ENCODE assay signal across 9 cellular contexts in the genomic region with DNA sequence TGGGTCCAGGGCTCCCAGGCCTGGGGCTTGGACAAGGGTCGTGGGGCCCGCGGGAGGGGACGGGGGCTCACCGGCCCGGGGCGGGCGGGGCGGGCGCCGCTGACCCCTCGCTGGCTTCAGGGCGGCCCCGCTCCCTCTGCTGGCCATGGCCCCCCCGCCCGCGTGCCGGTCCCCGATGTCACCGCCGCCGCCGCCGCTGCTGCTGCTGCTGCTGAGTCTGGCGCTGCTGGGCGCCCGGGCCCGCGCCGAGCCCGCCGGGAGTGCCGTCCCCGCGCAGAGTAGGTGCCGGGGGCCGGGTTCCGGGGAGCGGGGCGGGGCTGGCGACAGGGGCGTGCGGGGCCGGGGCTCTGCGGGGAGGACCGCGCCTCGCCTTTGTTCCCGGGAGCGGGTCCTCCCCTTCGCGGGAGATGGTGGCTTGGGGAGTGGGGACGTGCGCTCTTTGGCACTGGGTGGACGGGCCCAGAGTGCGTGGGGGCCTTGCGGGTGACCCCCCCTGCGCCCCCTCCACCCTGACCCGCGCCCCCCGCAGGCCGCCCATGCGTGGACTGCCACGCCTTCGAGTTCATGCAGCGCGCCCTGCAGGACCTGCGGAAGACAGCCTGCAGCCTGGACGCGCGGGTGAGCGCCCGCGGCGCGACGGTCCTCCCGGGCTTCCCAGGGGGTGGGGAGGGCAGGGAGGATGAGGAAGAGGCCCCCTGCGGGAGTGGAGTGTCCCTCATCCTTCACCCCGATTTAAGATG. TPM values are rescaled to one million over a fixed set of nuclear protein-coding genes. Genes with fewer than 3 reads are reported as not detected.
DNase-seq lines count a peak whose midpoint lies in the region; ATAC-seq and TF ChIP-seq lines count a peak whose summit lies in the region.
"Had no signal": no experiment of that assay in that cellular context is flagged by ENCODE, and none has a peak within 500 bp of the region (broad histone marks: within the 10 kb centered on the region; RNA-seq: fewer than 3 reads in every experiment).

No MANE protein-coding gene starts in this region.

- H3K23ac ChIP-seq in mesendoderm (ENCODE audit: low read length): no peak overlapping the region

- intact Hi-C loops in thyroid gland (cut with DNase I): no loop called here

- no peaks in the 10 kb centered on the region for H3K79me2 ChIP-seq in mesendoderm (ENCODE audit: control insufficient read depth, insufficient read depth, low read length)

- H3K18ac ChIP-seq in mesendoderm (ENCODE audit: low read length): peak overlapping the region; percentile 57

- H2BK120ac ChIP-seq in mesendoderm (ENCODE audit: low read depth, low read length): no peak overlapping the region

- peak; percentile 38 for ATAC-seq in HG02852 (IDR thresholded peaks at IDR 0.05; ENCODE audit: unreplicated experiment)

- no peak for TF ChIP-seq POLR2A in thyroid gland (IDR thresholded peaks at IDR 0.05)

- no peak overlapping the region for H4K8ac ChIP-seq in mesendoderm (ENCODE audit: low read depth, low read length)

- 0 out of 2 replicates have a peak, but pooled peaks have one; percentile 27 for TF ChIP-seq CTCF in WERI-Rb-1 (IDR thresholded peaks at IDR 0.05; ENCODE audit: low read depth, low read length)
- TF ChIP-seq CTCF in thyroid gland (IDR thresholded peaks at IDR 0.05): no peak

- H3K9me3 ChIP-seq in WERI-Rb-1 (ENCODE audit: severe bottlenecking): no peaks in the 10 kb centered on the region
- H3K9me3 ChIP-seq in thyroid gland: no peaks in the 10 kb centered on the region

- no peak overlapping the region for H2BK15ac ChIP-seq in mesendoderm (replicated peaks; ENCODE audit: low read depth)

- H3K36me3 ChIP-seq in WERI-Rb-1: peaks cover 7% of the 10 kb centered on the region
- H3K36me3 ChIP-seq in mesendoderm (ENCODE audit: control insufficient read depth, insufficient read depth, low read length): no peaks in the 10 kb centered on the region
- H3K36me3 ChIP-seq in thyroid gland: no peaks in the 10 kb centered on the region

- no peak overlapping the region for H4K5ac ChIP-seq in mesendoderm (ENCODE audit: low read length)

- no peak overlapping the region for H2BK5ac ChIP-seq in mesendoderm (ENCODE audit: low read length)

- DNase-seq in GM03348 (ENCODE audit: low spot score) (peak; percentile 73), WERI-Rb-1 (peak; percentile 43), ecto neural progenitor cell (ENCODE audit: low spot score) (peak; percentile 66), mesendoderm (no peak), thyroid gland (peak in 1 of 2 donors; percentile 25), iPS-NIHi7 (ENCODE audit: extremely low spot score) (no peak), middle frontal gyrus (ENCODE audit: extremely low spot score, low spot score) (no peak)

- no CpG with 5 or more reads among the region's 80 CpGs for WGBS in mesendoderm (ENCODE audit: extremely low coverage, insufficient coverage, low lambda C conversion rate)
- 5 to 6% methylated on average over 6 to 24 of the region's 80 CpGs for WGBS in thyroid gland, 2 donors

- H3K27me3 ChIP-seq in WERI-Rb-1 (ENCODE audit: insufficient read depth, low read depth, severe bottlenecking) (peaks cover 4% of the 10 kb centered on the region), mesendoderm (ENCODE audit: insufficient read depth, low read length, poor library complexity) (peaks cover 6% of the 10 kb centered on the region), thyroid gland (peaks cover 4% of the 10 kb centered on the region)

- no peak overlapping the region for H3K4ac ChIP-seq in mesendoderm (ENCODE audit: low read depth, low read length)

- H3K9ac ChIP-seq in mesendoderm (ENCODE audit: low read length): no peak overlapping the region

- peak overlapping the region; percentile 34 for H3K56ac ChIP-seq in mesendoderm (ENCODE audit: low read length)

- no peak overlapping the region for H2AK5ac ChIP-seq in mesendoderm (ENCODE audit: low read length)

- H3K4me3 ChIP-seq in WERI-Rb-1 (ENCODE audit: low read depth, low read length) (peak overlapping the region; percentile 70), mesendoderm (ENCODE audit: low read length) (no peak overlapping the region), thyroid gland (replicated peaks in 1 of 3) (peak overlapping the region in 2 of 3 donors; percentile 25 to 71)

- H3K4me2 ChIP-seq in mesendoderm (ENCODE audit: low read length): no peak overlapping the region

- no peaks in the 10 kb centered on the region for H3K4me1 ChIP-seq in mesendoderm (ENCODE audit: control insufficient read depth, low read depth, low read length)
- H3K4me1 ChIP-seq in thyroid gland: peaks cover 15 to 21% of the 10 kb centered on the region in 2 donors

- H3K79me1 ChIP-seq in mesendoderm (ENCODE audit: low read length): no peaks in the 10 kb centered on the region

- H3K27ac ChIP-seq in WERI-Rb-1: no peak overlapping the region; the same call in 1 of the 2 replicates
- H3K27ac ChIP-seq in mesendoderm (ENCODE audit: low read depth, low read length): no peak overlapping the region
- no peak overlapping the region for H3K27ac ChIP-seq in thyroid gland

RNA-seq across cellular contexts. Expression of gene NAT8L, which starts 16.8 kb away (rescaled TPM):
- polyA plus RNA-seq in mesendoderm (2013, experiment 1 of 2): 1.2 TPM
- 1.2 TPM for polyA plus RNA-seq in mesendoderm (2013, experiment 2 of 2)
- 1 to 10 TPM; 1.3 to 1.8 (median 1.5) TPM for total RNA-seq in thyroid gland
- total RNA-seq: RPMI7951 had no signal

RNA-seq across cellular contexts. Expression of gene NELFA, which starts 33.6 kb away (rescaled TPM):
- 40.5 TPM for polyA plus RNA-seq in mesendoderm (2013, experiment 1 of 2)
- 39.0 TPM for polyA plus RNA-seq in mesendoderm (2013, experiment 2 of 2)
- total RNA-seq in thyroid gland: 10 to 100 TPM; 23.2 to 39.3 (median 28.7) TPM

Comparison
In these comparisons a context has a peak if more than half of its experiments do, and no peak if none do; other contexts are left out.
1. DNase-seq: peak in GM03348 (single experiment), WERI-Rb-1 (single experiment) and ecto neural progenitor cell (single experiment); none in mesendoderm (single experiment), iPS-NIHi7 (single experiment) and middle frontal gyrus (single experiment).